Comparison of ENCODE assay signal across 15 cellular contexts in the genomic region with DNA sequence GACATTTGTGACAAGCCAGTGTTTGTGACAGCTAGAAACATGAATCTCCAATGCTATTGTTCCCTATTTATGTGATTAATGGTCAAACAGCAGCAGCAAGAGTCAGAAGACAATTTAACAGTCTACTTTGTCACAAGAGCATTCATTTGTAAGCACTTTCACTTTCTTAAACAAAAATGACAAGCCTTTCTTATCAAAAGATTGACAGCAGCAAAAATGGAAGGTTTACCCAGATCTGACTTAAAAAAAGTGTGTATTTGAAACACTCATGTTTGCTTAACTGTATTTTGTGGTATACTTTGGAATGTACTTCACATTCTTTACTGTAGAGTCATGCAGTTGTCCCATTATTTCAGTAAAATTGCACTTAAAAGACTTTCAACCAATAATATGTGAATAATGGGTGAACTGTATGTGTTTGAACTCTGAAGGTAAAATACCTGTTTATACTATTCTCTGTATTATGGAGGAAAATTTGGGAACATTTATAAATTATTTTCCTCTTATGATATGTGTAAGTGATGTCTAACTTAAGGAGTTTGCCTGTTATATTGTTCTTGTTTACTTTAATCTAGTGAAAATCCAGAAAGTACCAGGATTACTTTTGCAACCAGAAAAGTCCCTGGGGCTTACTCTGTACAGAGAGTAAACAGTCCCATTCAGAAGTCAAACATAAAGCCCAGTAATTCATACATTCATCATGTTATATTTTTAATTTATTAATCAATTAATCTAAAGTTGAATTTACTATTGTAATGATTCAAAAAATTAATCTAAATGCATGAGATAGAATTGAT.
DNase-seq lines count a peak whose midpoint lies in the region; ATAC-seq, FAIRE-seq and TF ChIP-seq lines count a peak whose summit lies in the region.
"Had no signal": no experiment of that assay in that cellular context is flagged by ENCODE, and none has a peak within 500 bp of the region (broad histone marks: within the 10 kb centered on the region; RNA-seq: fewer than 3 reads in every experiment).

No MANE protein-coding gene starts in this region.

- no peak for ATAC-seq in HG03571 (IDR thresholded peaks at IDR 0.05; ENCODE audit: unreplicated experiment)

- H3K36me3 ChIP-seq in OCI-LY7 (ENCODE audit: insufficient read depth, low read length) (no peaks in the 10 kb centered on the region), esophagus squamous epithelium (no peaks in the 10 kb centered on the region)
- H3K36me3 ChIP-seq: HAP-1, Peyer's patch had no signal

- FAIRE-seq in urothelium cell line (lab: Jason Lieb, UNC), result no peak

- H3K9me2 ChIP-seq in OCI-LY7 (ENCODE audit: insufficient read depth, low read length), result no peaks in the 10 kb centered on the region

- DNase-seq in DMS53 (lab: John Stamatoyannopoulos, UW), result peak; percentile 40
- no peak for DNase-seq in DMS53 treated with DMSO at 0.1 percent for 48 hours (lab: John Stamatoyannopoulos, UW; ENCODE audit: unreplicated experiment)
- peak; percentile 1 to 71 for DNase-seq in SW 1271 (lab: John Stamatoyannopoulos, UW)
- DNase-seq in foreskin melanocyte, result peak; percentile 38
- peak; percentile 43 for DNase-seq in urothelium cell line (ENCODE audit: low spot score)
- DNase-seq in OCI-LY7 (ENCODE audit: low spot score), result no peak
- DNase-seq in esophagus squamous epithelium (lab: John Stamatoyannopoulos, UW), result no peak
- DNase-seq: activated CD4-positive, alpha-beta T cell treated with anti-CD3 and anti-CD28 coated beads for 1 hour; activated gamma-delta T cell; effector CD4-positive, alpha-beta T cell; NCI-H187; Peyer's patch had no signal

- no peak overlapping the region for H3K27ac ChIP-seq in OCI-LY7 (ENCODE audit: low read depth, low read length, poor library complexity, severe bottlenecking)
- H3K27ac ChIP-seq in esophagus squamous epithelium, result no peak overlapping the region
- H3K27ac ChIP-seq: 22Rv1, Peyer's patch had no signal

- H3K9me3 ChIP-seq in OCI-LY7 (ENCODE audit: low read length) (no peaks in the 10 kb centered on the region), esophagus squamous epithelium (peaks cover 0 to 3% (median 0%) of the 10 kb centered on the region in 3 donors)
- H3K9me3 ChIP-seq: HAP-1, Peyer's patch had no signal

- H3K4me3 ChIP-seq in OCI-LY7 (ENCODE audit: low read depth, low read length, poor library complexity, severe bottlenecking) (no peak overlapping the region), esophagus squamous epithelium (no peak overlapping the region)
- H3K4me3 ChIP-seq: HAP-1, Peyer's patch had no signal

- no peak for TF ChIP-seq POLR2A in esophagus squamous epithelium (IDR thresholded peaks at IDR 0.05)

- no peak for TF ChIP-seq CTCF in OCI-LY7 (conservative IDR thresholded peaks at IDR 0.05; ENCODE audit: low read length)
- no peak for TF ChIP-seq CTCF in esophagus squamous epithelium (IDR thresholded peaks at IDR 0.05)

- BruUV-seq in OCI-LY7 (replicated peaks; lab: Mats Ljungman, UMichigan), result no TSS peak

- intact Hi-C loops in OCI-LY7 (cut with micrococcal nuclease; ENCODE audit: unreplicated experiment) (no loop called here), esophagus squamous epithelium (cut with DNase I) (no loop called here)

- no peaks in the 10 kb centered on the region for H3K27me3 ChIP-seq in esophagus squamous epithelium
- H3K27me3 ChIP-seq: Peyer's patch had no signal

- no peak overlapping the region for H3K4me2 ChIP-seq in OCI-LY7 (ENCODE audit: low read length)

- H3K4me1 ChIP-seq in OCI-LY7 (ENCODE audit: insufficient read depth, low read length, poor library complexity, severe bottlenecking), result no peaks in the 10 kb centered on the region
- H3K4me1 ChIP-seq in esophagus squamous epithelium, result no peaks in the 10 kb centered on the region
- H3K4me1 ChIP-seq: Peyer's patch had no signal

- CTCF ChIA-PET in OCI-LY7 (lab: Charles Lee; ENCODE audit: unreplicated experiment), result no interaction called here

- H4K20me1 ChIP-seq in OCI-LY7 (ENCODE audit: insufficient read depth, low read length), result no peaks in the 10 kb centered on the region

- H2AFZ ChIP-seq in OCI-LY7 (ENCODE audit: low read length), result no peak overlapping the region

- POLR2A ChIA-PET in OCI-LY7 (lab: Charles Lee), result no interaction called here

- H3K79me2 ChIP-seq in OCI-LY7 (ENCODE audit: insufficient read depth, low read depth, low read length), result no peaks in the 10 kb centered on the region

Comparison
In these comparisons a context has a peak if more than half of its experiments do, and no peak if none do; other contexts are left out.
1. DNase-seq: peak in DMS53 (single experiment), SW 1271 (2 of 2), foreskin melanocyte (single experiment) and urothelium cell line (single experiment); none in DMS53 treated with DMSO at 0.1 percent for 48 hours (single experiment), OCI-LY7 (single experiment) and esophagus squamous epithelium (single experiment).